8 cellular contexts compared by ENCODE assay signal in genomic region chr10:29735628-29736324, GRCh38.
A peak's percentile ranks its signal among the peaks of the same experiment; 100 is the strongest.
DNase-seq lines count a peak whose midpoint lies in the region; ATAC-seq and TF ChIP-seq lines count a peak whose summit lies in the region.

No MANE protein-coding gene starts in this region.

- TF ChIP-seq CTCF in esophagus muscularis mucosa (IDR thresholded peaks at IDR 0.05) = peak; percentile 88 to 97 (median 96)
- peak; percentile 95 for TF ChIP-seq CTCF in natural killer cell (IDR thresholded peaks at IDR 0.05)

- no peaks in the 10 kb centered on the region for H3K36me3 ChIP-seq in CD4-positive, CD25-positive, alpha-beta regulatory T cell (ENCODE audit: control insufficient read depth, insufficient read depth, low read length)
- H3K36me3 ChIP-seq in NT2/D1 (ENCODE audit: insufficient read depth, insufficient read length, low read length) = peaks cover 4% of the 10 kb centered on the region
- peaks cover 0 to 5% (median 0%) of the 10 kb centered on the region in 4 donors for H3K36me3 ChIP-seq in esophagus muscularis mucosa

- peaks cover 20% of the 10 kb centered on the region for H3K4me1 ChIP-seq in CD4-positive, CD25-positive, alpha-beta regulatory T cell (ENCODE audit: control insufficient read depth, insufficient read depth, low read length, poor library complexity, severe bottlenecking)
- H3K4me1 ChIP-seq in NT2/D1 (ENCODE audit: insufficient read depth, insufficient read length) (peaks cover 4% of the 10 kb centered on the region), esophagus muscularis mucosa (peaks cover 0 to 49% (median 33%) of the 10 kb centered on the region in 4 donors)

- peak overlapping the region in 1 of 3 donors; percentile 26 for H3K27ac Mint-ChIP-seq in CD4-positive, CD25-positive, alpha-beta regulatory T cell
- peak overlapping the region in 1 of 2 donors; percentile 80 for H3K27ac Mint-ChIP-seq in natural killer cell
- no peak overlapping the region for H3K27ac Mint-ChIP-seq in stimulated activated naive B cell treated with anti-CD40 and anti-IgM and Interleukin-4, amounts not matched to agents 10 μg/mL and 1 μg/mL and 100 μg/mL, for 72 hours

- intact Hi-C loops in esophagus muscularis mucosa (cut with DNase I) (loop anchor here (2.0 to 10.0 kb wide), 4 partner anchors 77 to 269 kb away; no protein-coding TSS in a partner anchor), natural killer cell (cut with micrococcal nuclease) (loop anchor here (1.0 to 10.0 kb wide), 4 partner anchors 51 to 145 kb away; no protein-coding TSS in a partner anchor)

- peaks cover 0 to 2% (median 0%) of the 10 kb centered on the region in 7 donors for H3K9me3 Mint-ChIP-seq in CD4-positive, CD25-positive, alpha-beta regulatory T cell
- H3K9me3 Mint-ChIP-seq in natural killer cell = no peaks in the 10 kb centered on the region
- H3K9me3 Mint-ChIP-seq in stimulated activated naive B cell treated with anti-CD40 and anti-IgM and Interleukin-4, amounts not matched to agents 10 μg/mL and 1 μg/mL and 100 μg/mL, for 72 hours = no peaks in the 10 kb centered on the region

- H3K4me3 Mint-ChIP-seq in CD4-positive, CD25-positive, alpha-beta regulatory T cell = peak overlapping the region; percentile 31 to 89 (median 85)
- peak overlapping the region; percentile 86 for H3K4me3 Mint-ChIP-seq in natural killer cell
- H3K4me3 Mint-ChIP-seq in stimulated activated naive B cell treated with anti-CD40 and anti-IgM and Interleukin-4, amounts not matched to agents 10 μg/mL and 1 μg/mL and 100 μg/mL, for 72 hours = peak overlapping the region; percentile 83 to 86

- H3K4me1 Mint-ChIP-seq in CD4-positive, CD25-positive, alpha-beta regulatory T cell = peaks cover 0 to 44% (median 14%) of the 10 kb centered on the region in 4 donors
- H3K4me1 Mint-ChIP-seq in natural killer cell = peaks cover 11 to 36% of the 10 kb centered on the region in 2 donors
- H3K4me1 Mint-ChIP-seq in stimulated activated naive B cell treated with anti-CD40 and anti-IgM and Interleukin-4, amounts not matched to agents 10 μg/mL and 1 μg/mL and 100 μg/mL, for 72 hours = peaks cover 0 to 19% of the 10 kb centered on the region in 2 donors

- no peaks in the 10 kb centered on the region for H3K36me3 Mint-ChIP-seq in CD4-positive, CD25-positive, alpha-beta regulatory T cell
- no peaks in the 10 kb centered on the region for H3K36me3 Mint-ChIP-seq in natural killer cell
- no peaks in the 10 kb centered on the region for H3K36me3 Mint-ChIP-seq in stimulated activated naive B cell treated with anti-CD40 and anti-IgM and Interleukin-4, amounts not matched to agents 10 μg/mL and 1 μg/mL and 100 μg/mL, for 72 hours

- 1% methylated on average over 10 of the region's 80 CpGs for WGBS in esophagus muscularis mucosa

- DNase-seq in CD4-positive, CD25-positive, alpha-beta regulatory T cell = peak; percentile 47 to 80 (median 72)
- DNase-seq in NT2/D1 (ENCODE audit: low read depth, low spot score) (peak; percentile 70), esophagus muscularis mucosa (ENCODE audit: extremely low spot score) (peak; percentile 97), natural killer cell (peak; percentile 84)
- peak; percentile 89 for DNase-seq in activated T-cell treated with anti-CD3 and anti-CD28 coated beads, Interleukin-2, amount 50 U/mL, for 1 hour
- DNase-seq in stimulated activated naive B cell treated with anti-CD40 and anti-IgM and Interleukin-4, amounts not matched to agents 10 μg/mL and 1 μg/mL and 100 μg/mL, for 72 hours = peak; percentile 70

- no peak for TF ChIP-seq EP300 in esophagus muscularis mucosa (IDR thresholded peaks at IDR 0.05)

- ATAC-seq in CD4-positive, CD25-positive, alpha-beta regulatory T cell (ENCODE audit: low read depth in 2 of 2) = peak; percentile 78 to 84
- peak; percentile 83 for ATAC-seq in GM19438 (IDR thresholded peaks at IDR 0.05; ENCODE audit: low read depth, unreplicated experiment)
- ATAC-seq in HG03565 (IDR thresholded peaks at IDR 0.05; ENCODE audit: unreplicated experiment) = peak; percentile 80
- ATAC-seq in natural killer cell = peak; percentile 85 to 91 (median 86)
- ATAC-seq in stimulated activated naive B cell treated with anti-CD40 and anti-IgM and Interleukin-4, amounts not matched to agents 10 μg/mL and 1 μg/mL and 100 μg/mL, for 72 hours (replicated peaks) = peak; percentile 91

- H3K9ac ChIP-seq in NT2/D1 (ENCODE audit: insufficient read length, low read depth) = peak overlapping the region; percentile 86

- H3K27me3 ChIP-seq in CD4-positive, CD25-positive, alpha-beta regulatory T cell (ENCODE audit: control insufficient read depth, insufficient read depth, low read length) = no peaks in the 10 kb centered on the region
- H3K27me3 ChIP-seq in NT2/D1 (ENCODE audit: insufficient read depth, insufficient read length) (peaks cover 31% of the 10 kb centered on the region), esophagus muscularis mucosa (no peaks in the 10 kb centered on the region)

- TF ChIP-seq POLR2A in esophagus muscularis mucosa (IDR thresholded peaks at IDR 0.05; ENCODE audit: low read depth) = peak; percentile 62

- no peaks in the 10 kb centered on the region for H3K9me3 ChIP-seq in CD4-positive, CD25-positive, alpha-beta regulatory T cell (ENCODE audit: control insufficient read depth in 2 of 2, low read length in 2 of 2)
- H3K9me3 ChIP-seq in NT2/D1 (ENCODE audit: insufficient read depth, low read length) = no peaks in the 10 kb centered on the region
- H3K9me3 ChIP-seq in esophagus muscularis mucosa = no peaks in the 10 kb centered on the region

- H3K27ac ChIP-seq in CD4-positive, CD25-positive, alpha-beta regulatory T cell (ENCODE audit: insufficient read depth, low read length, poor library complexity, severe bottlenecking) = no peak overlapping the region
- H3K27ac ChIP-seq in esophagus muscularis mucosa (replicated peaks in 1 of 4) = peak overlapping the region; percentile 95 to 99 (median 98)

- H3K4me3 ChIP-seq in CD4-positive, CD25-positive, alpha-beta regulatory T cell (ENCODE audit: low read depth, low read length) = no peak overlapping the region
- peak overlapping the region; percentile 60 for H3K4me3 ChIP-seq in NT2/D1 (ENCODE audit: insufficient read length, low read depth)
- peak overlapping the region; percentile 80 to 87 (median 84) for H3K4me3 ChIP-seq in esophagus muscularis mucosa

- H3K27me3 Mint-ChIP-seq in CD4-positive, CD25-positive, alpha-beta regulatory T cell = peaks cover 39% of the 10 kb centered on the region
- H3K27me3 Mint-ChIP-seq in natural killer cell (ENCODE audit: low read depth in 2 of 2) = peaks cover 14 to 16% of the 10 kb centered on the region in 2 donors
- peaks cover 31 to 38% of the 10 kb centered on the region in 2 donors for H3K27me3 Mint-ChIP-seq in stimulated activated naive B cell treated with anti-CD40 and anti-IgM and Interleukin-4, amounts not matched to agents 10 μg/mL and 1 μg/mL and 100 μg/mL, for 72 hours
